Comparison of ENCODE assay signal across 1 cellular context in the genomic region with DNA sequence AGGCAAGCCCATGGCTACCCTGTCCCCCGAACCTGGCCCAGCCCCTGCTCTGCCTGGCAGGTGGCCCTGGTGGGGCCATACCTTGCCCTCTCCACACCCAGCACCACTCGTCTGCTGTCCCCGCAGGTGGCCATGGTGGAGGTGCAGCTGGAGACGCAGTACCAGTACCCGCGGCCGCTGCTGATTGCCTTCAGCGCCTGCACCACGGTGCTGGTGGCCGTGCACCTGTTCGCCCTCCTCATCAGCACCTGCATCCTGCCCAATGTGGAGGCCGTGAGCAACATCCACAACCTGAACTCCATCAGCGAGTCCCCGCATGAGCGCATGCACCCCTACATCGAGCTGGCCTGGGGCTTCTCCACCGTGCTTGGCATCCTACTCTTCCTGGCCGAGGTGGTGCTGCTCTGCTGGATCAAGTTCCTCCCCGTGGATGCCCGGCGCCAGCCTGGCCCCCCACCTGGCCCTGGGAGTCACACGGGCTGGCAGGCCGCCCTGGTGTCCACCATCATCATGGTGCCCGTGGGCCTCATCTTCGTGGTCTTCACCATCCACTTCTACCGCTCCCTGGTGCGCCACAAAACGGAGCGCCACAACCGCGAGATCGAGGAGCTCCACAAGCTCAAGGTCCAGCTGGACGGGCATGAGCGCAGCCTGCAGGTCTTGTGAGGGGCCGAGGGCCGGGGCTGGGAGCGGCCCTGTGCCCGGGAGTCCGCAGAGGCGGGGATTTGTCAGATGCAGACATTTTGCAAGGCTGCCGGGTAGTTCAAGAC.
TF ChIP-seq lines count a peak whose summit lies in the region.

No MANE protein-coding gene starts in this region.

TF ChIP-seq in GM23338, 12 proteins besides CTCF, POLR2A, EP300 and RAD21:
- TF ChIP-seq STAT1 (IDR thresholded peaks at IDR 0.05; ENCODE audit: unreplicated experiment) = no peak
- no peak for TF ChIP-seq EZH2 (IDR thresholded peaks at IDR 0.05; ENCODE audit: low read depth, unreplicated experiment)
- no peak for TF ChIP-seq ZNF331 (CRISPR knock-in tag; IDR thresholded peaks at IDR 0.05; ENCODE audit: low read depth)
